8 cellular contexts compared by ENCODE assay signal in the genomic region with DNA sequence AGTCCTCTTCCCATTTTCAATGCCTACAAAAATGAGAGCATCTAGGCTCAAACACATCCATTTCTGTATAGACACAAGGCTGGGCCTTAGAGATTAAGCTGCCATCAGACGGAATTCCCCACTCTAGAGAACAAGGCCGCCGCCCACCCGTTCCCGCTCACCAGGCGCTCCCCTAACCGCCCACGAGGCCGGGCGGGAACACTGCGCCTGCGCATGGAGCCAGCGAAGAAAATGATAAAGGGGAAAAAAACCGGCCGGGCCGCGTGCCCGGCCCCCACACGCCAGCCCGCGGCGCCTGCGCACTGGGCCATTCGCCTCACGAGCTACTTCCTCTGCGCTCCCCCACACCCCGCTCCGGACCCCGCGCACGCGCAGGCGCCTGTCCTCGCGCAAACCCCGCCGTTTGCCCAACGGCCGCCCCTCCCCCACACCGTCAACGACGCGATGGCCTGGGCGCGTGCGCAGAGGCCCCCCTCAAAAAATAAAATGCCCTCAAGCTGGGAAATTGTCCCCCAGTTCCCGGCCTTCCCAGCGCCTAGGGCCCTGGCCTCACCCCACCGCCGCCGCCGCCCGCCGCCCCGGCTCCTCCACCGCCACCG. TPM values are rescaled to one million over a fixed set of nuclear protein-coding genes. Genes with fewer than 3 reads are reported as not detected.
A peak's percentile ranks its signal among the peaks of the same experiment; 100 is the strongest.
DNase-seq lines count a peak whose midpoint lies in the region; ATAC-seq and TF ChIP-seq lines count a peak whose summit lies in the region.

No MANE protein-coding gene starts in this region.

- peaks cover 11% of the 10 kb centered on the region for H3K36me3 Mint-ChIP-seq in T-helper 17 cell (ENCODE audit: low read depth)

- peak overlapping the region; percentile 97 for H3K4me3 Mint-ChIP-seq in T-helper 17 cell

- peaks cover 48% of the 10 kb centered on the region for H3K4me1 Mint-ChIP-seq in T-helper 17 cell

- peak overlapping the region; percentile 98 for H3K27ac Mint-ChIP-seq in T-helper 17 cell

- peak; percentile 29 for TF ChIP-seq POLR2A in prostate gland (IDR thresholded peaks at IDR 0.05)

- H3K27ac ChIP-seq in left ventricle myocardium inferior (replicated peaks) (peak overlapping the region; percentile 100), prostate gland (peak overlapping the region; percentile 100), upper lobe of right lung (peak overlapping the region; percentile 99)

- H3K36me3 ChIP-seq in left ventricle myocardium inferior, result peaks cover 42% of the 10 kb centered on the region
- H3K36me3 ChIP-seq in prostate gland, result peaks cover 21 to 26% of the 10 kb centered on the region in 2 donors
- peaks cover 36% of the 10 kb centered on the region for H3K36me3 ChIP-seq in upper lobe of right lung

- no peaks in the 10 kb centered on the region for H3K27me3 Mint-ChIP-seq in T-helper 17 cell

- intact Hi-C loops in left ventricle myocardium inferior (cut with micrococcal nuclease) (no loop called here), prostate gland (cut with DNase I) (loop anchor here (5.0 kb wide), 1 partner anchor 232 kb away; a partner anchor contains a TSS), upper lobe of right lung (cut with DNase I) (no loop called here)

- H3K27me3 ChIP-seq in left ventricle myocardium inferior (ENCODE audit: low read depth) (no peaks in the 10 kb centered on the region), prostate gland (replicated peaks; ENCODE audit: insufficient read depth) (no peaks in the 10 kb centered on the region), upper lobe of right lung (no peaks in the 10 kb centered on the region)

- H3K4me1 ChIP-seq in left ventricle myocardium inferior (peaks cover 74% of the 10 kb centered on the region), prostate gland (replicated peaks) (peaks cover 14% of the 10 kb centered on the region), upper lobe of right lung (peaks cover 31% of the 10 kb centered on the region)

- H3K9me3 ChIP-seq in T-helper 17 cell (ENCODE audit: control insufficient read depth, low read length, poor library complexity, severe bottlenecking), result no peaks in the 10 kb centered on the region
- H3K9me3 ChIP-seq in left ventricle myocardium inferior (replicated peaks), result no peaks in the 10 kb centered on the region
- H3K9me3 ChIP-seq in prostate gland, result no peaks in the 10 kb centered on the region
- no peaks in the 10 kb centered on the region for H3K9me3 ChIP-seq in upper lobe of right lung

- TF ChIP-seq CTCF in left ventricle myocardium inferior (IDR thresholded peaks at IDR 0.05; ENCODE audit: borderline replicate concordance) (no peak), prostate gland (IDR thresholded peaks at IDR 0.05) (peak in 1 of 4 experiments; percentile 5), upper lobe of right lung (IDR thresholded peaks at IDR 0.05) (no peak)

- WGBS in prostate gland, result under 1% methylated on average over 57 of the region's 57 CpGs

- H3K4me3 ChIP-seq in left ventricle myocardium inferior (peak overlapping the region; percentile 99), prostate gland (peak overlapping the region; percentile 97 to 100), upper lobe of right lung (peak overlapping the region; percentile 73)

- ATAC-seq in HG02852 (IDR thresholded peaks at IDR 0.05; ENCODE audit: unreplicated experiment), result peak; percentile 24
- peak; percentile 26 for ATAC-seq in T-helper 17 cell
- peak; percentile 59 for ATAC-seq in upper lobe of right lung

- DNase-seq in ELF-1 (ENCODE audit: low read depth, low spot score), result peak; percentile 97
- peak; percentile 76 for DNase-seq in NCI-H187 treated with DMSO at 0.1 percent for 48 hours (lab: John Stamatoyannopoulos, UW)
- DNase-seq in T-helper 17 cell, result peak; percentile 92 to 99 (median 97)
- DNase-seq in amygdala (lab: John Stamatoyannopoulos, UW), result peak; percentile 44 to 95 (median 85)
- peak; percentile 97 for DNase-seq in left ventricle myocardium inferior
- DNase-seq in prostate gland (ENCODE audit: low spot score), result peak; percentile 93
- peak; percentile 99 for DNase-seq in upper lobe of right lung

RNA-seq across cellular contexts. Expression of a gene that starts 0.5 kb away (rescaled TPM):
- 100 to 1,000 TPM; 477 to 480 TPM for total RNA-seq in T-helper 17 cell
- total RNA-seq in left ventricle myocardium inferior, result 140 TPM
- total RNA-seq in prostate gland, result 100 to 1,000 TPM; 210 to 231 TPM
- total RNA-seq in upper lobe of right lung, result 248 TPM

RNA-seq across cellular contexts. Expression of a gene that starts 17.7 kb away (rescaled TPM):
- 10 to 100 TPM; 75.5 to 95.8 TPM for total RNA-seq in T-helper 17 cell
- 947 TPM for total RNA-seq in left ventricle myocardium inferior
- total RNA-seq in prostate gland, result 100 to 1,000 TPM; 129 to 158 TPM
- 210 TPM for total RNA-seq in upper lobe of right lung

RNA-seq across cellular contexts. Expression of a gene that starts 28.8 kb away (rescaled TPM):
- total RNA-seq in T-helper 17 cell, result 10 to 100 TPM; 46.0 to 50.6 TPM
- total RNA-seq in left ventricle myocardium inferior, result 3.7 TPM
- 10 to 100 TPM in 1 of 2 donors, 1 to 10 TPM in 1; 3.1 to 10.2 TPM for total RNA-seq in prostate gland
- total RNA-seq in upper lobe of right lung, result 12.0 TPM

RNA-seq across cellular contexts. Expression of a gene that starts 36.5 kb away (rescaled TPM):
- total RNA-seq in T-helper 17 cell, result 1 to 10 TPM; 1.7 to 2.4 TPM
- total RNA-seq in left ventricle myocardium inferior, result 0.82 TPM
- 1 to 10 TPM in 1 of 2 donors, under 1 TPM in 1; 0.91 to 3.7 TPM for total RNA-seq in prostate gland
- 3.7 TPM for total RNA-seq in upper lobe of right lung

RNA-seq across cellular contexts. Expression of a gene that starts 50.2 kb away (rescaled TPM):
- total RNA-seq in T-helper 17 cell, result 10 to 100 TPM; 68.7 to 68.9 TPM
- total RNA-seq in left ventricle myocardium inferior, result 99.0 TPM
- total RNA-seq in prostate gland, result 10 to 100 TPM; 55.8 to 89.0 TPM
- total RNA-seq in upper lobe of right lung, result 59.2 TPM

Comparison
In these comparisons a context has a peak if more than half of its experiments do, and no peak if none do; other contexts are left out.
1. Peak in every context shown above with its lines: DNase-seq, ATAC-seq, H3K4me3 ChIP-seq and H3K27ac ChIP-seq.